ENCODE assay signal across 8 cellular contexts in genomic region chr4:123649248-123649643, GRCh38.
A peak's percentile ranks its signal among the peaks of the same experiment; 100 is the strongest.
DNase-seq lines count a peak whose midpoint lies in the region; ATAC-seq lines count a peak whose summit lies in the region.
"Had no signal": no experiment of that assay in that cellular context is flagged by ENCODE, and none has a peak within 500 bp of the region (broad histone marks: within the 10 kb centered on the region; RNA-seq: fewer than 3 reads in every experiment).

No MANE protein-coding gene starts in this region.

- no peaks in the 10 kb centered on the region for H3K9me3 ChIP-seq in endocrine pancreas (ENCODE audit: control insufficient read depth, low read length)
- H3K9me3 ChIP-seq in effector memory CD4-positive, alpha-beta T cell (ENCODE audit: control insufficient read depth, low read length), result no peaks in the 10 kb centered on the region

- DNase-seq in superior temporal gyrus (ENCODE audit: extremely low spot score) (peak; percentile 22), T-helper 1 cell (no peak)
- no peak for DNase-seq in effector memory CD4-positive, alpha-beta T cell
- DNase-seq in activated CD8-positive, alpha-beta memory T cell treated with anti-CD3 and anti-CD28 coated beads, Interleukin-2, amount 50 U/mL, for 48 hours, result no peak

- no peak overlapping the region for H3K9ac ChIP-seq in endocrine pancreas (ENCODE audit: control insufficient read depth, insufficient read depth, low read length)

- H3K36me3 ChIP-seq in endocrine pancreas (ENCODE audit: control insufficient read depth, insufficient read depth, low read length), result no peaks in the 10 kb centered on the region
- no peaks in the 10 kb centered on the region for H3K36me3 ChIP-seq in effector memory CD4-positive, alpha-beta T cell (ENCODE audit: control insufficient read depth, insufficient read depth, low read length)

- H3K27me3 ChIP-seq in endocrine pancreas (ENCODE audit: control insufficient read depth, insufficient read depth, low read length), result no peaks in the 10 kb centered on the region
- no peaks in the 10 kb centered on the region for H3K27me3 ChIP-seq in effector memory CD4-positive, alpha-beta T cell (replicated peaks; ENCODE audit: control insufficient read depth, insufficient read depth, low read length, poor library complexity, severe bottlenecking)

- H3K4me3 ChIP-seq in endocrine pancreas (ENCODE audit: control insufficient read depth, insufficient read depth, low read length), result peak overlapping the region; percentile 94
- H3K4me3 ChIP-seq in effector memory CD4-positive, alpha-beta T cell (ENCODE audit: insufficient read depth, low read depth, low read length, poor library complexity, severe bottlenecking), result no peak overlapping the region
- H3K4me3 ChIP-seq: SK-N-MC had no signal

- peaks cover 25% of the 10 kb centered on the region for H3K4me1 ChIP-seq in endocrine pancreas (ENCODE audit: control insufficient read depth, insufficient read depth, low read length)
- H3K4me1 ChIP-seq in effector memory CD4-positive, alpha-beta T cell (ENCODE audit: control insufficient read depth, insufficient read depth, low read length, poor library complexity, severe bottlenecking), result no peaks in the 10 kb centered on the region

- ATAC-seq in GM21381 (IDR thresholded peaks at IDR 0.05; ENCODE audit: unreplicated experiment) (peak; percentile 90), HG03378 (IDR thresholded peaks at IDR 0.05; ENCODE audit: unreplicated experiment) (peak; percentile 96)

- H3K27ac ChIP-seq in effector memory CD4-positive, alpha-beta T cell (ENCODE audit: insufficient read depth, low read length, poor library complexity, severe bottlenecking), result no peak overlapping the region
- H3K27ac ChIP-seq: SK-N-MC had no signal
